ENCODE assay signal across 8 cellular contexts in the genomic region with DNA sequence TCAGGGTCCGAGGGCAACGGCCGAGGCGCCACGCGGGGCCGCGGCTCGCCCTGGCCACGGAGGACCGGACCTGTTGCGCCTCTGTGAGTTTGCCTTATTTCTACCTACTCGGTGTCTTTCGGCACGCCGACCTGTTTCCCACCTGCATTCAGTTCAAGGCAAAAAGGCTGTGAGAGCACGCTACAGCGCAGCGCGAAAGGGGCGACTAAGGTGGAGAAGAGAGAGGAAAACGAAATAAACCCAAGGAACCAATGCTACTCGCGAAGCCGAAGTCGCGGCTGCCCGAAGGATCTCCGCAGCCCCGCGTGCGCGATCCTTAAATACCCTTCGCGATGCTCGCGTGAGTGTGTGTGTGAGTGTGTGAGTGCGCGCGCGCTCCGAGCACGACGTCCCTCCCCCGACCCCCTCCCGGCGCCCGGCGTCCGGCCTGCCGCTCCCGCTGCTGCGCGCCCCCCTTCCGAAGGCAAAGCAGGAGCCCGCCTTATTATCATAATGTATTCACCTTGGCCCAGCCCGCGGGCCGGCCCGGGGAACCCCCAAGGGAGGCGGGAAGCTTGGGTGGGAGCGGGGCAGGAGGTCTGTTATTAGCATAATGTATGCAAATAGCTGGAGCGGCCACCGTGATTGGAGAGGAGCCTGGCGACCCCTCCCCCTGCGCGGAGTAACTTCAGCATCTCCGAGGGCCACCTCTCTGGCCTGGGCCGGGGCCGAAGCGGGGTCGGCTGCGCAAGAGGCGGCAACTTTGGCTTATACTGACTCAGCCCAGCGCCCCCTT. TPM values are rescaled to one million over a fixed set of nuclear protein-coding genes. Genes with fewer than 3 reads are reported as not detected.
DNase-seq lines count a peak whose midpoint lies in the region; ATAC-seq, FAIRE-seq and TF ChIP-seq lines count a peak whose summit lies in the region.

A gene (minus strand): TSS at position 293 of the 775 bp plus-strand sequence.

- DNase-seq in GM20000 (ENCODE audit: low spot score) (peak; percentile 31), SK-MEL-5 (ENCODE audit: low read depth, low spot score) (peak; percentile 69), adipocyte (ENCODE audit: low read depth) (peak; percentile 54), right atrium auricular region (ENCODE audit: low spot score) (no peak), pulmonary artery endothelial cell (ENCODE audit: low read depth, low spot score) (peak; percentile 36), D721Med (ENCODE audit: insufficient read length, low spot score) (no peak)

- peak within 1 kb of the TSS; percentile 25 for H3K9ac ChIP-seq in adipocyte (ENCODE audit: low read length)

- peaks cover 10% of the 10 kb centered on the region for H3K4me1 ChIP-seq in adipocyte (ENCODE audit: control insufficient read depth, insufficient read depth, low read length)
- H3K4me1 ChIP-seq in right atrium auricular region = peaks cover 0 to 16% of the 10 kb centered on the region in 2 donors

- ATAC-seq in GM21528 (IDR thresholded peaks at IDR 0.05; ENCODE audit: low FRiP score, unreplicated experiment) = no peak
- ATAC-seq in GM21526 (IDR thresholded peaks at IDR 0.05; ENCODE audit: low FRiP score, unreplicated experiment) = no peak

- peak within 1 kb of the TSS; percentile 82 for H3K4me3 ChIP-seq in adipocyte (ENCODE audit: low read length)
- peak within 1 kb of the TSS; percentile 40 to 55 for H3K4me3 ChIP-seq in right atrium auricular region

- H3K27me3 ChIP-seq in adipocyte (replicated peaks; ENCODE audit: control insufficient read depth, insufficient read depth, low read length) (peaks cover 30% of the 10 kb centered on the region), right atrium auricular region (peaks cover 0 to 13% of the 10 kb centered on the region in 2 donors)

- FAIRE-seq in D721Med (lab: Jason Lieb, UNC) = no peak

- H3K27ac ChIP-seq in right atrium auricular region = no peak within 1 kb of the TSS

- no peaks in the 10 kb centered on the region for H3K36me3 ChIP-seq in adipocyte (ENCODE audit: control insufficient read depth, insufficient read depth, low read length, severe bottlenecking)
- H3K36me3 ChIP-seq in right atrium auricular region = no peaks in the 10 kb centered on the region

- no peaks in the 10 kb centered on the region for H3K9me3 ChIP-seq in adipocyte (ENCODE audit: control insufficient read depth, low read length)
- H3K9me3 ChIP-seq in right atrium auricular region = no peaks in the 10 kb centered on the region

- in situ Hi-C loops in SK-MEL-5 (cut with HindIII; ENCODE audit: low pct_unique_long_range_greater_than_20kb, low sequenced_read_pairs) = no loop called here

- TF ChIP-seq CTCF in GM20000 (IDR thresholded peaks at IDR 0.05; ENCODE audit: extremely low read depth, missing control alignments) = no peak
- no peak for TF ChIP-seq CTCF in right atrium auricular region (IDR thresholded peaks at IDR 0.05)
- TF ChIP-seq CTCF in D721Med (IDR thresholded peaks at IDR 0.05; ENCODE audit: insufficient read depth, missing control alignments) = no peak

RNA-seq across cellular contexts. Expression of the gene that starts here (rescaled TPM):
- total RNA-seq in SK-MEL-5 (2014; rRNA removed; shearing (Covaris generic)) = 7.5 and 10.4 TPM in 2 replicates
- polyA plus RNA-seq in SK-MEL-5 (2015; cell fraction: cytosol; rRNA removed) = 2.9 and 20.0 TPM in 2 replicates
- polyA plus RNA-seq in SK-MEL-5 (2015; cell fraction: nucleus; rRNA removed) = 26.3 and 30.5 TPM in 2 replicates
- under 1 TPM; 0.26 to 0.59 TPM for total RNA-seq in right atrium auricular region
- 0.14 and 4.0 TPM in 2 replicates for total RNA-seq in pulmonary artery endothelial cell

Comparison
In these comparisons a context has a peak if more than half of its experiments do, and no peak if none do; other contexts are left out.
1. DNase-seq: peak in GM20000 (single experiment), SK-MEL-5 (single experiment), adipocyte (single experiment) and pulmonary artery endothelial cell (single experiment); none in right atrium auricular region (single experiment) and D721Med (single experiment).